In genomic region chr6:154639196-154639595, GRCh38 we compare ENCODE assay signal across 3 cellular contexts.
DNase-seq lines count a peak whose midpoint lies in the region; ATAC-seq, FAIRE-seq and TF ChIP-seq lines count a peak whose summit lies in the region.
"Not testable (repeated sequence)": the region's sequence is repeated elsewhere in the genome, so short reads cannot be mapped to it uniquely, and the experiment has no call there.

No MANE protein-coding gene starts in this region.

- FAIRE-seq in K562 (lab: Jason Lieb, UNC), result not testable (repeated sequence)

- not testable (repeated sequence) for TF ChIP-seq CTCF in HEK293 (tag by site-specific recombination; IDR thresholded peaks at IDR 0.05); K562 (IDR thresholded peaks at IDR 0.05 in 2 of 3, conservative IDR thresholded peaks at IDR 0.05 in 1 of 3; ENCODE audit: insufficient read depth in 2 of 3, low read depth in 1 of 3, low read length in 3 of 3)

- POLR2A ChIA-PET in HEK293 (lab: Yijun Ruan, JAX); K562 (lab: Yijun Ruan, JAX): not testable (repeated sequence)

- H3K4me2 ChIP-seq in K562 (ENCODE audit: insufficient read depth, low read length), result not testable (repeated sequence)

- not testable (repeated sequence) for H3K4me1 Mint-ChIP-seq in activated T-helper 1 cell treated with anti-CD3 and anti-CD28 coated beads, Interleukin-12 subunit alpha, Interleukin-12 subunit beta, Interleukin-2, Interleukin-4 antibody, amounts not matched to agents 30 ng/mL and 10 ng/mL and 1 ng/mL, durations not matched to agents 14 hours and 24 hours and 36 hours (ENCODE audit: low read depth)

- H3K9me1 ChIP-seq in K562 (ENCODE audit: control insufficient read depth, insufficient read depth, low read length), result not testable (repeated sequence)

- not testable (repeated sequence) for H3K36me3 ChIP-seq in HEK293 (ENCODE audit: control insufficient read depth in 2 of 2, insufficient read depth in 1 of 2, low read length in 2 of 2); K562 (ENCODE audit: control insufficient read depth, insufficient read depth, low read length)

- not testable (repeated sequence) for H3K27me3 ChIP-seq in K562 (ENCODE audit: control insufficient read depth in 2 of 2, insufficient read depth in 2 of 2, low read length in 2 of 2)

- not testable (repeated sequence) for H3K36me3 Mint-ChIP-seq in activated T-helper 1 cell treated with anti-CD3 and anti-CD28 coated beads, Interleukin-12 subunit alpha, Interleukin-12 subunit beta, Interleukin-2, Interleukin-4 antibody, amounts not matched to agents 30 ng/mL and 10 ng/mL and 1 ng/mL, durations not matched to agents 14 hours and 24 hours and 36 hours (ENCODE audit: low read depth)

- H3K4me3 Mint-ChIP-seq in activated T-helper 1 cell treated with anti-CD3 and anti-CD28 coated beads, Interleukin-12 subunit alpha, Interleukin-12 subunit beta, Interleukin-2, Interleukin-4 antibody, amounts not matched to agents 30 ng/mL and 10 ng/mL and 1 ng/mL, durations not matched to agents 14 hours and 24 hours and 36 hours, result not testable (repeated sequence)

- H3K9me3 Mint-ChIP-seq in activated T-helper 1 cell treated with anti-CD3 and anti-CD28 coated beads, Interleukin-12 subunit alpha, Interleukin-12 subunit beta, Interleukin-2, Interleukin-4 antibody, amounts not matched to agents 30 ng/mL and 10 ng/mL and 1 ng/mL, durations not matched to agents 14 hours and 24 hours and 36 hours, result not testable (repeated sequence)

- intact Hi-C loops in activated T-helper 1 cell treated with anti-CD3 and anti-CD28 coated beads, Interleukin-12 subunit alpha, Interleukin-12 subunit beta, Interleukin-2, Interleukin-4 antibody, amounts not matched to agents 30 ng/mL and 10 ng/mL and 1 ng/mL, durations not matched to agents 14 hours and 24 hours and 36 hours (cut with micrococcal nuclease); K562 (cut with micrococcal nuclease): not testable (repeated sequence)

- ATAC-seq in K562, result not testable (repeated sequence)

- H4K20me1 ChIP-seq in K562 (replicated peaks; ENCODE audit: control insufficient read depth, insufficient read depth, low read length), result not testable (repeated sequence)

- in situ Hi-C loops in K562 (cut with MboI), result not testable (repeated sequence)

- peak overlapping the region; percentile 6 for H3K27ac Mint-ChIP-seq in activated T-helper 1 cell treated with anti-CD3 and anti-CD28 coated beads, Interleukin-12 subunit alpha, Interleukin-12 subunit beta, Interleukin-2, Interleukin-4 antibody, amounts not matched to agents 30 ng/mL and 10 ng/mL and 1 ng/mL, durations not matched to agents 14 hours and 24 hours and 36 hours

- H3K79me2 ChIP-seq in K562 (ENCODE audit: control insufficient read depth, insufficient read depth, low read length), result not testable (repeated sequence)

- not testable (repeated sequence) for H2AFZ ChIP-seq in K562 (ENCODE audit: low read depth, low read length)

- not testable (repeated sequence) for H3K27me3 Mint-ChIP-seq in activated T-helper 1 cell treated with anti-CD3 and anti-CD28 coated beads, Interleukin-12 subunit alpha, Interleukin-12 subunit beta, Interleukin-2, Interleukin-4 antibody, amounts not matched to agents 30 ng/mL and 10 ng/mL and 1 ng/mL, durations not matched to agents 14 hours and 24 hours and 36 hours (ENCODE audit: insufficient read depth)

- not testable (repeated sequence) for TF ChIP-seq EP300 in K562 (IDR thresholded peaks at IDR 0.05; ENCODE audit: low read length)

- not testable (repeated sequence) for H3K9ac ChIP-seq in K562 (ENCODE audit: insufficient read depth in 1 of 2, low read depth in 2 of 2, low read length in 2 of 2)

- DNase-seq in activated T-helper 1 cell treated with anti-CD3 and anti-CD28 coated beads, Interleukin-12 subunit alpha, Interleukin-12 subunit beta, Interleukin-2, Interleukin-4 antibody, amounts not matched to agents 30 ng/mL and 10 ng/mL and 1 ng/mL, durations not matched to agents 14 hours and 24 hours and 36 hours (ENCODE audit: low spot score); K562 (ENCODE audit: extremely low read depth in 1 of 4, low spot score in 3 of 4): not testable (repeated sequence)

- BruUV-seq in K562 (replicated peaks; lab: Mats Ljungman, UMichigan), result not testable (repeated sequence)

- not testable (repeated sequence) for H3K9me3 ChIP-seq in HEK293 (ENCODE audit: control insufficient read depth, insufficient read depth, low read depth, low read length); K562 (replicated peaks; ENCODE audit: control insufficient read depth, insufficient read depth, low read depth, low read length)

- TF ChIP-seq POLR2A in K562 (conservative IDR thresholded peaks at IDR 0.05), result not testable (repeated sequence)

- CTCF ChIA-PET in HEK293 (lab: Yijun Ruan, JAX); K562 (lab: Yijun Ruan, JAX; ENCODE audit: low intra/inter-chr PET ratio): not testable (repeated sequence)

- not testable (repeated sequence) for H3K4me3 ChIP-seq in HEK293 (ENCODE audit: low read depth, low read length); K562

- H3K27ac ChIP-seq in HEK293 (ENCODE audit: extremely low read depth, low read depth, low read length); K562 (ENCODE audit: extremely low read depth, low read depth, low read length): not testable (repeated sequence)

- H3K4me1 ChIP-seq in HEK293 (ENCODE audit: control insufficient read depth, insufficient read depth, low read length); K562 (replicated peaks in 1 of 2; ENCODE audit: control insufficient read depth in 2 of 2, insufficient read depth in 2 of 2, low read length in 2 of 2): not testable (repeated sequence)

- not testable (repeated sequence) for TF ChIP-seq RAD21 in K562 (CRISPR knock-in tag; conservative IDR thresholded peaks at IDR 0.05 in 1 of 2, IDR thresholded peaks at IDR 0.05 in 1 of 2)

- WGBS in K562 (ENCODE audit: insufficient coverage, low coverage, missing lambda C conversion rate), result 22% methylated on average over 7 of the region's 7 CpGs

TF ChIP-seq in HEK293, 187 proteins besides CTCF, POLR2A, EP300 and RAD21 (continues in another document):
- TF ChIP-seq ZNF146 (tag by site-specific recombination; IDR thresholded peaks at IDR 0.05) (peak; percentile 97), ZNF280D (tag by site-specific recombination; IDR thresholded peaks at IDR 0.05) (0 out of 2 replicates have a peak, but pooled peaks have one; percentile 31)

TF ChIP-seq in K562, 482 proteins besides CTCF, POLR2A, EP300 and RAD21:
- TF ChIP-seq KDM1A (IDR thresholded peaks at IDR 0.05) (0 out of 4 replicates have a peak, but pooled peaks of 1 of the 2 experiments have one; percentile 22), ZNF146 (CRISPR knock-in tag; IDR thresholded peaks at IDR 0.05; ENCODE audit: unreplicated experiment) (peak; percentile 91), BCOR (IDR thresholded peaks at IDR 0.05) (peak; percentile 47)
